ENCODE assay signal across 8 cellular contexts in the genomic region with DNA sequence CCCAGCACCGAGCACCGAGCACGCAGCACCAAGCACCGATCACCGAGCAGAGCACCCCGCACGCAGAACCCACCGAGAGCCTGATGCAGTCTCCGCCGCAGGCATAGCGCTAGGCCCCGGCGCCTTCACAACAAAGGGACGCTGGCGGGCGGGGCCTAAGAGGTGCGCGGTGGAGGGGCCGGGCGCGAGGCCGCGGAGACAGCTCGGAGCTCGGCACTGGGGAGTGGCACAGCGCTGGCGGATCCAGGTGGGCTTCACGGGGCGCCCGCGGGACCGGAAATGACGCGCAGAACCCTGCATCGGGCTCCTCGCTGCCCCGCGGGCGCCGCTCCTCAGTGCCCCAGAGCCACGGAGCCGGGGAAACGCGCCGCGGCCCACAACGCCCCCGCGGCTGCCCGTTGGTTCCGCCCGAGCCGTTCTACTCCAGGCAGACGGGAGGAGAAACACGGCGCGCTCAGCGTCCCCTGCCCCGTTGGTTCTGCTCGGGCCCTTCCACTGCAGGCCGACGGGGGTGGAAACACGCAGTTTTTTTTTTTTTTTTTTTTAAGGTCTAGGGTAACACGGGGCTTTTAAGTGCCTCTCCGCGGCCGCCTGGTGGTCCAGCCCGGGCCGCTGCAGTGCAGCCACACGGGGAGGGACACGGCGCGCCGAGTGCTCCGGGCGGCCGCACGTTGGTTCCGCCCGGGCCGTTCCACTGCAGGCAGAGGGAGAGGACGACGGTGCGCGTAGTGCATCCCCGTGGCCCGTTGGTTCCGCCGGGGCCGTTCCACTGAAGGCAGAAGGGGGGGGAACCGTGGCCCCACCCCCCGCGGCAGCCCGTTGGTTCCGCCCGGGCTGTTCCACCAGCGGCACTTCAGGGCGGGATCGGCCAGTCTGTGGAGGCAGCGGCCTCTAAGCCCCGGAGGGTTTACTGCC. TPM values are rescaled to one million over a fixed set of nuclear protein-coding genes. Genes with fewer than 3 reads are reported as not detected.
DNase-seq lines count a peak whose midpoint lies in the region; TF ChIP-seq lines count a peak whose summit lies in the region.
"Not testable (repeated sequence)": the region's sequence is repeated elsewhere in the genome, so short reads cannot be mapped to it uniquely, and the experiment has no call there.

No MANE protein-coding gene starts in this region.

- H3K9ac ChIP-seq in SK-N-MC (ENCODE audit: insufficient read length): peak overlapping the region; percentile 75
- peak overlapping the region; percentile 77 for H3K9ac ChIP-seq in neural cell (ENCODE audit: low read length)

- TF ChIP-seq RAD21 in neural cell (conservative IDR thresholded peaks at IDR 0.05): peak; percentile 31

- not testable (repeated sequence) for H3K9me2 ChIP-seq in neural cell (ENCODE audit: insufficient read depth, low read length)

- not testable (repeated sequence) for TF ChIP-seq CTCF in fibroblast of villous mesenchyme (IDR thresholded peaks at IDR 0.05; ENCODE audit: insufficient read depth, low read depth, low read length)
- TF ChIP-seq CTCF in neural cell (IDR thresholded peaks at IDR 0.05; ENCODE audit: poor library complexity, severe bottlenecking): peak; percentile 72

- peak; percentile 78 for TF ChIP-seq EP300 in neural cell (conservative IDR thresholded peaks at IDR 0.05; ENCODE audit: poor library complexity, severe bottlenecking)

- not testable (repeated sequence) for H3K79me2 ChIP-seq in neural cell (replicated peaks; ENCODE audit: insufficient read depth, low read length)

- H3F3A ChIP-seq in neural cell (ENCODE audit: insufficient read depth, low read length, poor library complexity, severe bottlenecking): not testable (repeated sequence)

- H3K27ac ChIP-seq in SK-N-MC: peak overlapping the region; percentile 97
- H3K27ac ChIP-seq in neural cell (ENCODE audit: low read length): peak overlapping the region; percentile 91

- not testable (repeated sequence) for H3K36me3 ChIP-seq in SK-N-MC (ENCODE audit: insufficient read depth, low read length); neural cell (ENCODE audit: insufficient read depth, low read length)

- in situ Hi-C loops in KBM-7 (cut with MboI; ENCODE audit: low pct_unique_long_range_greater_than_20kb, low sequenced_read_pairs): not testable (repeated sequence)

- not testable (repeated sequence) for H3K27me3 ChIP-seq in neural cell (ENCODE audit: insufficient read depth, low read depth, low read length)

- H2AFZ ChIP-seq in neural cell (ENCODE audit: low read depth, low read length): not testable (repeated sequence)

- H4K20me1 ChIP-seq in neural cell (ENCODE audit: insufficient read depth): not testable (repeated sequence)

- not testable (repeated sequence) for H3K9me3 ChIP-seq in SK-N-MC (ENCODE audit: low read depth, low read length); neural cell (ENCODE audit: low read length)

- H3K4me3 ChIP-seq in SK-N-MC (peak overlapping the region; percentile 66), fibroblast of villous mesenchyme (ENCODE audit: low read depth, low read length) (peak overlapping the region; percentile 58), neural cell (ENCODE audit: low read length) (peak overlapping the region; percentile 62)

- peak; percentile 74 for DNase-seq in DMS79 treated with DMSO at 0.1 percent for 48 hours (lab: John Stamatoyannopoulos, UW)
- peak; percentile 77 for DNase-seq in GOT3 (lab: John Stamatoyannopoulos, UW)
- peak; percentile 86 for DNase-seq in KBM-7
- DNase-seq in SK-N-MC (ENCODE audit: low read depth, low spot score): peak; percentile 10
- peak; percentile 11 to 97 (median 84) for DNase-seq in activated naive CD4-positive, alpha-beta T cell (lab: John Stamatoyannopoulos, UW)
- DNase-seq in fibroblast of villous mesenchyme (ENCODE audit: low read depth): peak; percentile 85
- peak; percentile 55 to 69 for DNase-seq in stimulated activated CD8-positive, alpha-beta memory T cell treated with anti-CD3 and anti-CD28 coated beads, Interleukin-7, amount 100 ng/mL, for 48 hours (ENCODE audit: extremely low read depth in 1 of 2, low read depth in 1 of 2)

- H3K4me2 ChIP-seq in neural cell (ENCODE audit: low read length): not testable (repeated sequence)

TF ChIP-seq in neural cell, 6 proteins besides CTCF, POLR2A, EP300 and RAD21:
- peak; percentile 49 for TF ChIP-seq SMC3 (conservative IDR thresholded peaks at IDR 0.05; ENCODE audit: poor library complexity)
- peak; percentile 60 for TF ChIP-seq MXI1 (conservative IDR thresholded peaks at IDR 0.05; ENCODE audit: poor library complexity, severe bottlenecking)

RNA-seq across cellular contexts. Expression of a gene that starts 21.8 kb away (rescaled TPM):
- 18.1 and 20.9 TPM in 2 replicates for total RNA-seq in fibroblast of villous mesenchyme
- 19.3 and 20.2 TPM in 2 replicates for polyA plus RNA-seq in neural cell
- 24.1 and 28.5 TPM in 2 replicates for polyA minus RNA-seq in neural cell

RNA-seq across cellular contexts. Expression of a gene that starts 32.4 kb away (rescaled TPM):
- 44.0 and 48.6 TPM in 2 replicates for total RNA-seq in fibroblast of villous mesenchyme
- 38.5 and 55.5 TPM in 2 replicates for polyA plus RNA-seq in neural cell
- polyA minus RNA-seq in neural cell: 27.4 and 31.7 TPM in 2 replicates

RNA-seq across cellular contexts. Expression of a gene that starts 53.3 kb away (rescaled TPM):
- total RNA-seq in fibroblast of villous mesenchyme: 31.2 and 32.8 TPM in 2 replicates
- polyA plus RNA-seq in neural cell: 93.2 and 112 TPM in 2 replicates
- 155 TPM in 2 replicates for polyA minus RNA-seq in neural cell

Comparison
In these comparisons a context has a peak if more than half of its experiments do, and no peak if none do; other contexts are left out.
1. Peak in every context shown above with its lines: DNase-seq, H3K4me3 ChIP-seq and H3K27ac ChIP-seq.
2. DNase-seq: peak in every context shown above with its lines; median percentile 86 in KBM-7; 85 in fibroblast of villous mesenchyme; 84 in activated naive CD4-positive, alpha-beta T cell; 77 in GOT3; 74 in DMS79 treated with DMSO at 0.1 percent for 48 hours; 62 in stimulated activated CD8-positive, alpha-beta memory T cell treated with anti-CD3 and anti-CD28 coated beads, Interleukin-7, amount 100 ng/mL, for 48 hours; 10 in SK-N-MC.